9 cellular contexts compared by ENCODE assay signal in the genomic region with DNA sequence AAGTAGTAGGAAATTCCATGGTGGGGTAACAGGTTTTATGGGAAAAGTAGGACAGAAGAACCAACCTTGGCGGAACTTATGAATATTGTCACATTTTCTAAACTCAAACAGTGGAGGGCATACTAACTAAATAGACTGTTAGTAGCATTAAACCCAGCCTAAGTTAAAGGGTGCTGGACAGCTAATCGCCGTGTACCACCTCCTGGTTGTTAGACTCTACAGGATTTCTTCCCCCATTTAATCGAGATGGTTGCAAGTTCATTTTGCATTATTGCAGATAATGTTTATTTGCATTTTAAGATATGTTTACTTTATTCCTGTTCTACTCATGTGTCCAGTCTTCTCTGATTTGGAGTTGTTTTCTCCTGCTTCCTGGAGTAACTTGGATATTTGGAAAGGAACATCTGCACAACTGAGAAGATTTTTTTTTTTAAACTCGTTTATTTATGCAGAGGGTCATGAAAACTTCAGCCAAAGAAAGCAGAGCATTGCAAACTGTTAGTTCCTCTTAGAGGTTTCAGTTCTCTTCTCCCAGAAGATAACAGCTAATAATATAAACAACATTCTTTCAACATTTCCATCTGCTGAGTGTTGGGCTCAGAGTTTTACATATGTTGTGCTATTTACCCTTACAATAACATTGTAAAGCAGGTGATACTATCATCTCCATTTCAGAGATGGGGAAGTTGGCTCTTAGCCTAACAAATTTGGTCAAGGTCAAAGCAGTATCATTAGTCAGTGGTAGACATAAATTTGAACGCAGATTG. TPM values are rescaled to one million over a fixed set of nuclear protein-coding genes. Genes with fewer than 3 reads are reported as not detected.
DNase-seq lines count a peak whose midpoint lies in the region; ATAC-seq lines count a peak whose summit lies in the region.
"Had no signal": no experiment of that assay in that cellular context is flagged by ENCODE, and none has a peak within 500 bp of the region (broad histone marks: within the 10 kb centered on the region; RNA-seq: fewer than 3 reads in every experiment).

No MANE protein-coding gene starts in this region.

- H3K9ac ChIP-seq in mesenchymal stem cell (ENCODE audit: low read length), result no peak overlapping the region

- no peak overlapping the region for H2BK120ac ChIP-seq in mesenchymal stem cell (ENCODE audit: low read depth, low read length)

- H3K4me3 ChIP-seq in mesenchymal stem cell (ENCODE audit: insufficient read depth in 1 of 2, low read depth in 1 of 2, low read length in 2 of 2), result no peak overlapping the region
- H3K4me3 ChIP-seq: GM23338 had no signal

- no peak overlapping the region for H2AK5ac ChIP-seq in mesenchymal stem cell (ENCODE audit: low read length, severe bottlenecking)

- no peak overlapping the region for H3K4me2 ChIP-seq in mesenchymal stem cell (ENCODE audit: low read length, poor library complexity, severe bottlenecking)
- H3K4me2 ChIP-seq: GM23338 had no signal

- H3K23ac ChIP-seq in mesenchymal stem cell (ENCODE audit: low read length in 2 of 2), result no peak overlapping the region

- H3K4me1 Mint-ChIP-seq in stimulated activated naive CD8-positive, alpha-beta T cell treated with anti-CD3 and anti-CD28 coated beads, Interleukin-15, amount 100 ng/mL, for 72 hours, result no peaks in the 10 kb centered on the region

- no peak overlapping the region for H2BK12ac ChIP-seq in mesenchymal stem cell (ENCODE audit: low read length in 2 of 2)

- no peak overlapping the region for H2BK5ac ChIP-seq in mesenchymal stem cell (ENCODE audit: low read depth, low read length, poor library complexity, severe bottlenecking)

- WGBS in mesenchymal stem cell, result 60% methylated on average over 4 of the region's 6 CpGs

- H3K36me3 ChIP-seq in mesenchymal stem cell (ENCODE audit: control insufficient read depth in 1 of 2, insufficient read depth in 2 of 2, low read depth in 1 of 2, low read length in 2 of 2), result no peaks in the 10 kb centered on the region

- H3K4me3 Mint-ChIP-seq in stimulated activated naive CD8-positive, alpha-beta T cell treated with anti-CD3 and anti-CD28 coated beads, Interleukin-15, amount 100 ng/mL, for 72 hours, result no peak overlapping the region
- H3K4me3 Mint-ChIP-seq: GM23338 had no signal

- ATAC-seq in GM18519 (IDR thresholded peaks at IDR 0.05; ENCODE audit: low FRiP score, unreplicated experiment), result peak; percentile 85
- ATAC-seq in HG02610 (IDR thresholded peaks at IDR 0.05; ENCODE audit: unreplicated experiment), result peak; percentile 80
- ATAC-seq in stimulated activated naive CD8-positive, alpha-beta T cell treated with anti-CD3 and anti-CD28 coated beads, Interleukin-15, amount 100 ng/mL, for 72 hours, result no peak
- ATAC-seq: GM23338 had no signal

- no peak overlapping the region for H3K14ac ChIP-seq in mesenchymal stem cell (ENCODE audit: low read length in 2 of 2)

- DNase-seq in NAMALWA (ENCODE audit: low spot score), result peak; percentile 93
- DNase-seq in mesenchymal stem cell, result peak; percentile 69
- DNase-seq in stimulated activated CD4-positive, alpha-beta T cell treated with anti-CD3 and anti-CD28 coated beads, Interleukin-2, amount 100 ng/mL, for 24 hours, result no peak
- DNase-seq in stimulated activated naive CD8-positive, alpha-beta T cell treated with anti-CD3 and anti-CD28 coated beads, Interleukin-15, amount 100 ng/mL, for 72 hours, result no peak
- no peak for DNase-seq in NCI-H226
- DNase-seq in DMS79 treated with DMSO at 0.1 percent for 48 hours (lab: John Stamatoyannopoulos, UW), result no peak

- H3K79me1 ChIP-seq in mesenchymal stem cell (replicated peaks; ENCODE audit: low read length, poor library complexity, severe bottlenecking), result no peaks in the 10 kb centered on the region

- H4K91ac ChIP-seq in mesenchymal stem cell (ENCODE audit: low read length), result no peak overlapping the region

- H3K27me3 ChIP-seq in mesenchymal stem cell (ENCODE audit: control insufficient read depth in 1 of 2, insufficient read depth in 1 of 2, low read length in 2 of 2), result peaks cover 0 to 10% of the 10 kb centered on the region in 2 experiments

- no peak overlapping the region for H3K18ac ChIP-seq in mesenchymal stem cell (ENCODE audit: low read depth in 1 of 2, low read length in 2 of 2)

- no peak overlapping the region for H3K27ac Mint-ChIP-seq in stimulated activated naive CD8-positive, alpha-beta T cell treated with anti-CD3 and anti-CD28 coated beads, Interleukin-15, amount 100 ng/mL, for 72 hours
- H3K27ac Mint-ChIP-seq: GM23338 had no signal

- H4K8ac ChIP-seq in mesenchymal stem cell (ENCODE audit: low read length), result no peak overlapping the region

- H3K27ac ChIP-seq in mesenchymal stem cell (ENCODE audit: low read length, poor library complexity, severe bottlenecking), result no peak overlapping the region

- H2AFZ ChIP-seq in mesenchymal stem cell (ENCODE audit: low read depth, low read length), result no peak overlapping the region
- H2AFZ ChIP-seq: GM23338 had no signal

- peaks cover 22% of the 10 kb centered on the region for H3K27me3 Mint-ChIP-seq in stimulated activated naive CD8-positive, alpha-beta T cell treated with anti-CD3 and anti-CD28 coated beads, Interleukin-15, amount 100 ng/mL, for 72 hours

- H3K9me3 ChIP-seq in mesenchymal stem cell (ENCODE audit: control insufficient read depth, low read length), result no peaks in the 10 kb centered on the region

- H3K4me1 ChIP-seq in mesenchymal stem cell (ENCODE audit: control insufficient read depth, insufficient read depth, low read depth, low read length), result no peaks in the 10 kb centered on the region

- peaks cover 0 to 5% of the 10 kb centered on the region in 2 donors for H3K9me3 Mint-ChIP-seq in stimulated activated naive CD8-positive, alpha-beta T cell treated with anti-CD3 and anti-CD28 coated beads, Interleukin-15, amount 100 ng/mL, for 72 hours
- H3K9me3 Mint-ChIP-seq: GM23338 had no signal

- H2BK15ac ChIP-seq in mesenchymal stem cell (ENCODE audit: low read depth, poor library complexity, severe bottlenecking), result no peak overlapping the region

- H3K4ac ChIP-seq in mesenchymal stem cell (ENCODE audit: low read depth in 1 of 2, low read length in 2 of 2), result no peak overlapping the region

RNA-seq across cellular contexts. Expression of a gene that starts 51.5 kb away (rescaled TPM):
- 12.6 TPM for polyA plus RNA-seq in mesenchymal stem cell (2013, experiment 1 of 2)
- polyA plus RNA-seq in mesenchymal stem cell (2013, experiment 2 of 2), result 12.3 TPM

Comparison
In these comparisons a context has a peak if more than half of its experiments do, and no peak if none do; other contexts are left out.
1. DNase-seq: peak in NAMALWA (single experiment) and mesenchymal stem cell (single experiment); none in stimulated activated CD4-positive, alpha-beta T cell treated with anti-CD3 and anti-CD28 coated beads, Interleukin-2, amount 100 ng/mL, for 24 hours (0 of 2), stimulated activated naive CD8-positive, alpha-beta T cell treated with anti-CD3 and anti-CD28 coated beads, Interleukin-15, amount 100 ng/mL, for 72 hours (0 of 2), NCI-H226 (single experiment) and DMS79 treated with DMSO at 0.1 percent for 48 hours (single experiment).